In genomic region chr3:23723153-23723552, GRCh38 we compare ENCODE assay signal across 28 cellular contexts.
"Had no signal": no experiment of that assay in that cellular context is flagged by ENCODE, and none has a peak within 500 bp of the region (broad histone marks: within the 10 kb centered on the region; RNA-seq: fewer than 3 reads in every experiment).

No MANE protein-coding gene starts in this region.

- H3K4me1 ChIP-seq: ascending aorta, breast epithelium had no signal

- DNase-seq: activated CD4-positive, alpha-beta T cell treated with anti-CD3 and anti-CD28 coated beads for 48 hours; activated CD4-positive, alpha-beta T cell treated with anti-CD3 and anti-CD28 coated beads, Interleukin-2, amount 50 U/mL, for 1 hour; activated CD4-positive, alpha-beta T cell treated with anti-CD3 and anti-CD28 coated beads, Interleukin-2, amount 50 U/mL, for 48 hours; activated CD8-positive, alpha-beta memory T cell treated with anti-CD3 and anti-CD28 coated beads for 24 hours; activated CD8-positive, alpha-beta memory T cell treated with anti-CD3 and anti-CD28 coated beads, Interleukin-2, amount 50 U/mL, for 4 hours; activated CD8-positive, alpha-beta T cell treated with anti-CD3 and anti-CD28 coated beads for 36 hours; activated gamma-delta T cell; activated naive CD4-positive, alpha-beta T cell; activated naive CD4-positive, alpha-beta T cell treated with anti-CD3 and anti-CD28 coated beads, Interleukin-2, amount 10 ng/mL, durations not matched to agents 7 days and 5 days; activated naive CD8-positive, alpha-beta T cell treated with anti-CD3 and anti-CD28 coated beads, Interleukin-2, amount 10 ng/mL, durations not matched to agents 7 days and 5 days; activated T-cell treated with anti-CD3 and anti-CD28 coated beads for 4 hours; activated T-cell treated with anti-CD3 and anti-CD28 coated beads, Interleukin-2, amount 50 U/mL, for 24 hours; activated T-cell treated with anti-CD3 and anti-CD28 coated beads, Interleukin-2, amount 50 U/mL, for 72 hours; central memory CD4-positive, alpha-beta T cell; cortex of kidney; effector CD8-positive, alpha-beta T cell; esophagus squamous epithelium; foreskin melanocyte; heart right ventricle; T-helper 1 cell; T-helper 17 cell; T1000 had no signal

- H3K4me3 ChIP-seq: ascending aorta, breast epithelium, cardiac muscle cell, esophagus squamous epithelium, gastroesophageal sphincter, heart right ventricle, hepatocyte had no signal

- H3K27ac ChIP-seq: ascending aorta, breast epithelium, cardiac muscle cell, epithelial cell of prostate, esophagus squamous epithelium, gastroesophageal sphincter, hepatocyte had no signal

- H3K27me3 ChIP-seq: ascending aorta, breast epithelium, cardiac muscle cell, esophagus squamous epithelium, gastroesophageal sphincter, heart right ventricle, hepatocyte had no signal

- H3K36me3 ChIP-seq: ascending aorta, breast epithelium, cardiac muscle cell, esophagus squamous epithelium, gastroesophageal sphincter, heart right ventricle had no signal

- H3K9me3 ChIP-seq: ascending aorta, breast epithelium, esophagus squamous epithelium, gastroesophageal sphincter had no signal
